ENCODE assay signal across 24 cellular contexts in genomic region chr10:94003496-94003895, GRCh38.
"Had no signal": no experiment of that assay in that cellular context is flagged by ENCODE, and none has a peak within 500 bp of the region (broad histone marks: within the 10 kb centered on the region; RNA-seq: fewer than 3 reads in every experiment).

No MANE protein-coding gene starts in this region.

- DNase-seq: colonic mucosa; cortex of kidney; effector CD8-positive, alpha-beta T cell; effector memory CD8-positive, alpha-beta T cell; endodermal cell; erythroblast; esophagus squamous epithelium; foreskin fibroblast; foreskin melanocyte; gastrocnemius medialis; glutamatergic neuron; head of caudate nucleus; heart right ventricle; hippocampal formation; left cardiac atrium; left lung; left ventricle myocardium superior; lower lobe of right lung; mesenchymal stem cell; mucosa of descending colon had no signal

- H3K27ac ChIP-seq: colonic mucosa, epithelial cell of prostate, esophagus squamous epithelium, gastrocnemius medialis, left lung, lower lobe of right lung had no signal

- H3K36me3 Mint-ChIP-seq: mesothelial cell of epicardium had no signal

- ATAC-seq: effector memory CD8-positive, alpha-beta T cell; esophagus mucosa; gastrocnemius medialis; heart right ventricle; left cardiac atrium; left lung; left ventricle myocardium superior; lower lobe of right lung; mucosa of descending colon had no signal

- H3K27ac Mint-ChIP-seq: dendritic cell treated with granulocyte-macrophage colony-stimulating factor and Interleukin-4, amounts not matched to agents 40 ng/mL and 50 ng/mL, for 4 days; effector memory CD8-positive, alpha-beta T cell; endodermal cell; mesothelial cell of epicardium had no signal

- H3K4me3 ChIP-seq: colonic mucosa, esophagus squamous epithelium, gastrocnemius medialis, heart right ventricle, left lung, lower lobe of right lung, mucosa of descending colon had no signal

- H3K9me3 ChIP-seq: colonic mucosa, esophagus squamous epithelium, gastrocnemius medialis, heart right ventricle, left lung, lower lobe of right lung, mucosa of descending colon had no signal

- H3K27me3 ChIP-seq: colonic mucosa, esophagus squamous epithelium, gastrocnemius medialis, heart right ventricle, left lung had no signal

- H3K9me3 Mint-ChIP-seq: dendritic cell treated with granulocyte-macrophage colony-stimulating factor and Interleukin-4, amounts not matched to agents 40 ng/mL and 50 ng/mL, for 4 days; effector memory CD8-positive, alpha-beta T cell; endodermal cell; mesothelial cell of epicardium had no signal

- H3K36me3 ChIP-seq: colonic mucosa, esophagus squamous epithelium, gastrocnemius medialis, heart right ventricle, left lung, lower lobe of right lung had no signal

- H3K4me3 Mint-ChIP-seq: dendritic cell treated with granulocyte-macrophage colony-stimulating factor and Interleukin-4, amounts not matched to agents 40 ng/mL and 50 ng/mL, for 4 days; effector memory CD8-positive, alpha-beta T cell; endodermal cell; mesothelial cell of epicardium had no signal
